ENCODE assay signal across 1 cellular context in the genomic region with DNA sequence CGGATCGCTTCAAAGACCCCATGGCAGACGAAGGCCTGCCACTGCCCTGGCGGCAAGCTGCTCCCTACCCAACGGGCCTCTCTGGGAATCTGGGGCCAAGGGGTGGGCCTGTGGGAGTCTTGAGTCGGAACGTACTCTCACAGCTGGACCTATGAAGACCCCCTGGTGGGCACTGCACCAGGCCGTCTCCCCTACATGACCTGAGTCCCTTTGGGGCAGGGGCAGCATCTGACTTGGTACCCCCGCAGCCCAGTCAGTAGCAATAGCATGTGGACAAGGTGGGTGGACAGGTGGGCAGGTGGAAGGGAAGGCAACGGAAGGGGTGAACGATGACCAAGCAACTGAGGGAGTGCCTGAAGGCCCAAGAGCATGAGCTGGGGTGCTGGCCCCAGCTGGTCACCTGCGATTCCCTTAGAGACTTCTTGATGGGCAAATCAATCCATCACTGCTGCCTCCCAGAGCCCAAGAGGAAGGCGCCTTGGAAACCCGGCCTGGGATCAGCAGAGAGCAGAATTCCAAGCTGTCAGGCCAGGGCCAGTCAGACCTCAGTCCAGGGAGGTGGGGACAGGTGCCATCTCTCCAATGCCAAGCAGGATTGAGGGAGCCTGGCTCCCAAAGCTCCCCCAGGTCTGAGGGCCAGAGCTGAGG.
TF ChIP-seq lines count a peak whose summit lies in the region.

No MANE protein-coding gene starts in this region.

TF ChIP-seq in HepG2, 621 proteins besides CTCF, POLR2A, EP300 and RAD21:
- TF ChIP-seq ZBTB7A (CRISPR knock-in tag; IDR thresholded peaks at IDR 0.05) (no peak), AGO2 (optimal IDR thresholded peaks at IDR 0.05; ENCODE audit: low read depth, low read length) (peak; percentile 54)
